19 cellular contexts compared by ENCODE assay signal in the genomic region with DNA sequence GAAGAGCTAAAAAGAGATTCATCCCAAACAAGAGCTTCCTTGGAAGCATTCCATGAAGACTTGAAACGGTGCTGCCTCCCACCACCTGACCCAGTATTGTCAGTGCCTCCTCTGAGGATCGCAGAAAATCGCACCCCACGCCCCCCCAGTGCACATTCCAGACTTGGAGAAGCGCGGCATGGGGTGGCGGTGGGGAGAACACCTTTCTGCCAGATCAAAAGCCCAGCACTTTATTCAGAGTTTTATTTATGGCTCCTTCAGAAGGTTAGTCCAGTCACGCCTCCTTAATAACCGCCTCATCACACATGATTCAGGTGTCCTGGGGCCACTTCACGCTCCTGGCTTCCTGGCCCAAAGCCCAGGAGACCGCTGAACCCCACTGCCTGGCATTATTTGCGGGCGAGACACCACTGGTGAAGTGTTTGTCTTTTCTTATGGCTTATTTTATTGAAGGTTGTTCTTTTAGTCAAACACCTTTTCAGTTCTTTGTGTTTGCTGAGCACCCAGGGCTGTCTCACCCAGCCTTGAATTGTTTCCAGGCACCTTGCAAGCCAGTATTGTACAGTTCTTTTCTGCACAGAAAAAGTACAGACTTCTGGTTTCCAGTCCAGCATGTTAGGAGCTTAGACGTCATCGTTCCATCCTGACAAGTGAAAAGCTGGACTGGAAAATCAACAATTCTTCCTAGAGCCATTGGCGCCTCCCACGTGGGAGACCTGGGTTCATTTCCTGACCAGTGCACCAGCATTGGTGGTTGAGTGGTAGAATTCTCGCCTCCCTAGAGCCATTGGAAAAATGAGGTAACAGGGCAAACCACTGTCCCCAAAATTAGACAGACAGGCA.
DNase-seq lines count a peak whose midpoint lies in the region; ATAC-seq and TF ChIP-seq lines count a peak whose summit lies in the region.
"Had no signal": no experiment of that assay in that cellular context is flagged by ENCODE, and none has a peak within 500 bp of the region (broad histone marks: within the 10 kb centered on the region; RNA-seq: fewer than 3 reads in every experiment).

No MANE protein-coding gene starts in this region.

- H3K4me3 ChIP-seq in RWPE2 (ENCODE audit: severe bottlenecking): no peak overlapping the region
- H3K4me3 ChIP-seq in mucosa of descending colon: no peak overlapping the region
- H3K4me3 ChIP-seq: BLaER1 had no signal

- ATAC-seq in RWPE2 (ENCODE audit: low read depth) (peak; percentile 79), mucosa of descending colon (peak; percentile 43), HG03175 (IDR thresholded peaks at IDR 0.05; ENCODE audit: unreplicated experiment) (no peak), HG03521 (IDR thresholded peaks at IDR 0.05; ENCODE audit: unreplicated experiment) (no peak), HG03442 (IDR thresholded peaks at IDR 0.05; ENCODE audit: unreplicated experiment) (no peak), GM21737 (IDR thresholded peaks at IDR 0.05; ENCODE audit: unreplicated experiment) (no peak)
- ATAC-seq: naive thymus-derived CD8-positive, alpha-beta T cell; right cardiac atrium; Right ventricle myocardium inferior had no signal

- H3K4me1 ChIP-seq in RWPE2 (ENCODE audit: insufficient read depth, poor library complexity, severe bottlenecking): peaks cover 9% of the 10 kb centered on the region
- H3K4me1 ChIP-seq in mucosa of descending colon (ENCODE audit: low read depth): no peaks in the 10 kb centered on the region

- no peaks in the 10 kb centered on the region for H3K27me3 ChIP-seq in RWPE2 (ENCODE audit: insufficient read depth, poor library complexity, severe bottlenecking)
- H3K27me3 ChIP-seq: BLaER1 had no signal

- intact Hi-C loops in mucosa of descending colon (cut with DNase I, micrococcal nuclease): no loop called here

- no peak overlapping the region for H3K27ac ChIP-seq in RWPE2 (ENCODE audit: poor library complexity, severe bottlenecking)
- H3K27ac ChIP-seq: BLaER1 had no signal

- H3K9me3 ChIP-seq in RWPE2 (ENCODE audit: severe bottlenecking): no peaks in the 10 kb centered on the region
- no peaks in the 10 kb centered on the region for H3K9me3 ChIP-seq in mucosa of descending colon
- H3K9me3 ChIP-seq: BLaER1 had no signal

- DNase-seq in ELR (ENCODE audit: low read depth) (peak; percentile 8), NCI-H2029 treated with DMSO at 0.1 percent for 48 hours (lab: John Stamatoyannopoulos, UW) (peak; percentile 81), RWPE2 (ENCODE audit: low spot score) (no peak), mucosa of descending colon (peak in 2 of 3 donors; percentile 6 to 39)
- DNase-seq: activated CD4-positive, alpha-beta memory T cell treated with anti-CD3 and anti-CD28 coated beads for 36 hours; activated naive CD4-positive, alpha-beta T cell; kidney; naive thymus-derived CD8-positive, alpha-beta T cell; NCI-H524 treated with DMSO at 0.1 percent for 48 hours; right cardiac atrium; stimulated activated CD4-positive, alpha-beta T cell treated with anti-CD3 and anti-CD28 coated beads, Interleukin-4, amount 100 ng/mL, for 4 hours; stimulated activated naive CD4-positive, alpha-beta T cell; T-helper 9 cell had no signal

- H3K36me3 ChIP-seq in RWPE2 (ENCODE audit: low read depth) (no peaks in the 10 kb centered on the region), mucosa of descending colon (ENCODE audit: low read depth) (no peaks in the 10 kb centered on the region)
- H3K36me3 ChIP-seq: BLaER1 had no signal

- TF ChIP-seq CTCF in RWPE2 (IDR thresholded peaks at IDR 0.05; ENCODE audit: poor library complexity, severe bottlenecking) (no peak), mucosa of descending colon (IDR thresholded peaks at IDR 0.05) (no peak)

Comparison
In these comparisons a context has a peak if more than half of its experiments do, and no peak if none do; other contexts are left out.
1. ATAC-seq: peak in RWPE2 (single experiment) and mucosa of descending colon (single experiment); none in HG03175 (single experiment), HG03521 (single experiment), HG03442 (single experiment) and GM21737 (single experiment).